Comparison of ENCODE assay signal across 37 cellular contexts in genomic region chr9:133614678-133615077, GRCh38. TPM values are rescaled to one million over a fixed set of nuclear protein-coding genes. Genes with fewer than 3 reads are reported as not detected.
"Had no signal": no experiment of that assay in that cellular context is flagged by ENCODE, and none has a peak within 500 bp of the region (broad histone marks: within the 10 kb centered on the region; RNA-seq: fewer than 3 reads in every experiment).

No MANE protein-coding gene starts in this region.

- H3K27me3 ChIP-seq: ovary, right atrium auricular region, right lobe of liver, uterus had no signal

- H3K4me1 Mint-ChIP-seq: mesothelial cell of epicardium had no signal

- H3K36me3 Mint-ChIP-seq: mesothelial cell of epicardium; naive B cell; natural killer cell; stimulated activated memory B cell treated with anti-CD40 and anti-IgM and Interleukin-4, amounts not matched to agents 10 μg/mL and 1 μg/mL and 100 μg/mL, for 72 hours; type B pancreatic cell had no signal

- ATAC-seq: heart right ventricle; left cardiac atrium; left lobe of liver; lower lobe of right lung; natural killer cell; right lobe of liver; stimulated activated memory B cell treated with anti-CD40 and anti-IgM and Interleukin-4, amounts not matched to agents 10 μg/mL and 1 μg/mL and 100 μg/mL, for 72 hours; stimulated activated naive CD8-positive, alpha-beta T cell treated with anti-CD3 and anti-CD28 coated beads, Interleukin-15, amount 100 ng/mL, for 72 hours had no signal

- H3K4me3 ChIP-seq: heart right ventricle, hepatocyte, lower lobe of right lung, ovary, right atrium auricular region, right lobe of liver, smooth muscle cell, tibial nerve, uterus had no signal

- H3K27ac ChIP-seq: heart right ventricle, hepatocyte, lower lobe of right lung, neutrophil, ovary, right atrium auricular region, right lobe of liver, tibial nerve, uterus had no signal

- DNase-seq: heart right ventricle; islet precursor cell; kidney glomerular epithelial cell; left cardiac atrium; lower lobe of right lung; mammary epithelial cell; mesenchymal stem cell; naive B cell; natural killer cell; nephron progenitor cell; occipital lobe; ovary; stimulated activated CD4-positive, alpha-beta T cell treated with anti-CD3 and anti-CD28 coated beads, Interleukin-1b, Interleukin-23, amount 100 ng/mL, for 48 hours; stimulated activated CD4-positive, alpha-beta T cell treated with anti-CD3 and anti-CD28 coated beads, Interleukin-2, amount 100 ng/mL, for 48 hours; stimulated activated CD4-positive, alpha-beta T cell treated with anti-CD3 and anti-CD28 coated beads, Interleukin-4, amount 100 ng/mL, for 4 hours; stimulated activated CD8-positive, alpha-beta memory T cell treated with anti-CD3 and anti-CD28 coated beads, Interleukin-4, amount 100 ng/mL, for 48 hours; stimulated activated naive CD4-positive, alpha-beta T cell treated with Interleukin-2 at 50 U/mL for 16 hours; stimulated activated naive CD8-positive, alpha-beta T cell treated with anti-CD3 and anti-CD28 coated beads, Interleukin-15, amount 100 ng/mL, for 72 hours; substantia nigra; uterus had no signal

- H3K9me3 Mint-ChIP-seq: mesothelial cell of epicardium; naive B cell; natural killer cell; nephron progenitor cell; stimulated activated memory B cell treated with anti-CD40 and anti-IgM and Interleukin-4, amounts not matched to agents 10 μg/mL and 1 μg/mL and 100 μg/mL, for 72 hours; stimulated activated naive CD8-positive, alpha-beta T cell treated with anti-CD3 and anti-CD28 coated beads, Interleukin-15, amount 100 ng/mL, for 72 hours; type B pancreatic cell had no signal

- H3K4me1 ChIP-seq: heart right ventricle, right atrium auricular region, right lobe of liver, uterus had no signal

- H3K36me3 ChIP-seq: heart right ventricle, lower lobe of right lung, neutrophil, ovary, right atrium auricular region, right lobe of liver, tibial nerve, uterus had no signal

- H3K9me3 ChIP-seq: heart right ventricle, lower lobe of right lung, neutrophil, ovary, right atrium auricular region, right lobe of liver, tibial nerve, uterus had no signal

- H2AFZ ChIP-seq: hepatocyte had no signal

- H3K4me3 Mint-ChIP-seq: mesothelial cell of epicardium; naive B cell; natural killer cell; nephron progenitor cell; stimulated activated memory B cell treated with anti-CD40 and anti-IgM and Interleukin-4, amounts not matched to agents 10 μg/mL and 1 μg/mL and 100 μg/mL, for 72 hours; stimulated activated naive CD8-positive, alpha-beta T cell treated with anti-CD3 and anti-CD28 coated beads, Interleukin-15, amount 100 ng/mL, for 72 hours; type B pancreatic cell had no signal

- H3K4me2 ChIP-seq: hepatocyte, smooth muscle cell had no signal

- H3K27ac Mint-ChIP-seq: mesothelial cell of epicardium; natural killer cell; nephron progenitor cell; progenitor cell of endocrine pancreas; stimulated activated memory B cell treated with anti-CD40 and anti-IgM and Interleukin-4, amounts not matched to agents 10 μg/mL and 1 μg/mL and 100 μg/mL, for 72 hours; stimulated activated naive CD8-positive, alpha-beta T cell treated with anti-CD3 and anti-CD28 coated beads, Interleukin-15, amount 100 ng/mL, for 72 hours; type B pancreatic cell had no signal

RNA-seq across cellular contexts. Expression of gene FAM163B, which starts 5.5 kb away (rescaled TPM):
- total RNA-seq: heart right ventricle, lower lobe of right lung, mammary epithelial cell, mononuclear cell, natural killer cell, progenitor cell of endocrine pancreas, pulmonary artery endothelial cell, renal cortical epithelial cell, skeletal muscle tissue, ureter, uterus had no signal
- polyA plus RNA-seq: mammary epithelial cell had no signal

RNA-seq across cellular contexts. Expression of gene DBH, which starts 21.5 kb away (rescaled TPM):
- total RNA-seq: hepatocyte, left cardiac atrium, lower lobe of right lung, mammary epithelial cell, mesothelial cell of epicardium, natural killer cell, occipital lobe, ovary, progenitor cell of endocrine pancreas, pulmonary artery endothelial cell, renal cortical epithelial cell, right atrium auricular region, skeletal muscle tissue, smooth muscle cell, temporal lobe, ureter had no signal
- polyA plus RNA-seq: mammary epithelial cell had no signal
